20 cellular contexts compared by ENCODE assay signal in genomic region chr2:162912787-162913186, GRCh38.
DNase-seq lines count a peak whose midpoint lies in the region; ATAC-seq, FAIRE-seq and TF ChIP-seq lines count a peak whose summit lies in the region.
"Had no signal": no experiment of that assay in that cellular context is flagged by ENCODE, and none has a peak within 500 bp of the region (broad histone marks: within the 10 kb centered on the region; RNA-seq: fewer than 3 reads in every experiment).

No MANE protein-coding gene starts in this region.

- FAIRE-seq in A549 (lab: Jason Lieb, UNC) (no peak), H1 (lab: Jason Lieb, UNC) (no peak)
- FAIRE-seq: A204.1, D721Med, G401.6, GM12891, GM19239 had no signal

- no peaks in the 10 kb centered on the region for H3K9me3 ChIP-seq in A549
- H3K9me3 ChIP-seq in IMR-90 (ENCODE audit: control insufficient read depth, insufficient read depth, low read length), result peaks cover 21% of the 10 kb centered on the region
- no peaks in the 10 kb centered on the region for H3K9me3 ChIP-seq in H1 (ENCODE audit: insufficient read depth in 2 of 2, low read depth in 1 of 2, low read length in 1 of 2)
- H3K9me3 ChIP-seq: BLaER1 treated with 17β-estradiol and CSF1 and Interleukin-3, amounts not matched to agents 10 nM and 100 nM; Caco-2 had no signal

- no peaks in the 10 kb centered on the region for H3K9me1 ChIP-seq in IMR-90 (ENCODE audit: insufficient read depth, low read length)

- H3K27ac ChIP-seq in A549 (no peak overlapping the region), IMR-90 (ENCODE audit: insufficient read depth, low read length) (no peak overlapping the region), H1 (ENCODE audit: low read depth, low read length) (no peak overlapping the region)
- H3K27ac ChIP-seq: BLaER1 treated with 17β-estradiol and CSF1 and Interleukin-3, amounts not matched to agents 10 nM and 100 nM; C4-2B had no signal

- TF ChIP-seq RAD21 in A549 (conservative IDR thresholded peaks at IDR 0.05 in 1 of 2, IDR thresholded peaks at IDR 0.05 in 1 of 2) (no peak), IMR-90 (IDR thresholded peaks at IDR 0.05; ENCODE audit: low read length) (no peak), H1 (IDR thresholded peaks at IDR 0.05 in 1 of 2, conservative IDR thresholded peaks at IDR 0.05 in 1 of 2; ENCODE audit: low read depth in 2 of 2, low read length in 2 of 2) (no peak)

- no peak overlapping the region for H2BK5ac ChIP-seq in IMR-90 (ENCODE audit: low read depth, low read length, poor library complexity, severe bottlenecking)
- H2BK5ac ChIP-seq in H1 (ENCODE audit: low read depth, low read length), result no peak overlapping the region

- POLR2A ChIA-PET in A549 (lab: Yijun Ruan, JAX), result no interaction called here
- POLR2A ChIA-PET in IMR-90 (lab: Charles Lee; ENCODE audit: unreplicated experiment), result no interaction called here
- POLR2A ChIA-PET in H1 (lab: Charles Lee; ENCODE audit: partially characterized antibody), result no interaction called here

- H2AFZ ChIP-seq in IMR-90 (replicated peaks; ENCODE audit: low read length, poor library complexity) (no peak overlapping the region), H1 (ENCODE audit: low read length) (no peak overlapping the region)

- H3K79me1 ChIP-seq in IMR-90 (ENCODE audit: low read depth in 1 of 2, low read length in 2 of 2), result no peaks in the 10 kb centered on the region
- H3K79me1 ChIP-seq in H1 (ENCODE audit: low read depth, low read length), result no peaks in the 10 kb centered on the region

- H3K27me3 ChIP-seq in IMR-90 (ENCODE audit: control insufficient read depth, insufficient read depth, low read length) (no peaks in the 10 kb centered on the region), H1 (replicated peaks in 1 of 4; ENCODE audit: control insufficient read depth in 3 of 4, extremely low read depth in 1 of 4, insufficient read depth in 3 of 4, low read length in 3 of 4) (no peaks in the 10 kb centered on the region)
- H3K27me3 ChIP-seq: BLaER1 treated with 17β-estradiol and CSF1 and Interleukin-3, amounts not matched to agents 10 nM and 100 nM had no signal

- ATAC-seq in A549, result no peak
- ATAC-seq in IMR-90 (ENCODE audit: low read depth), result no peak
- ATAC-seq: CD8-positive, alpha-beta T cell had no signal

- intact Hi-C loops in IMR-90 (cut with micrococcal nuclease), result no loop called here

- H3K14ac ChIP-seq in IMR-90 (replicated peaks; ENCODE audit: low read depth, low read length), result no peak overlapping the region
- H3K14ac ChIP-seq in H1 (ENCODE audit: insufficient read length), result no peak overlapping the region

- TF ChIP-seq CTCF in A549 (IDR thresholded peaks at IDR 0.05), result no peak
- TF ChIP-seq CTCF in IMR-90 (conservative IDR thresholded peaks at IDR 0.05; ENCODE audit: low read depth, low read length), result no peak
- no peak for TF ChIP-seq CTCF in H1 (IDR thresholded peaks at IDR 0.05; ENCODE audit: control extremely low read depth in 1 of 3, insufficient read depth in 1 of 3, low read depth in 1 of 3, low read length in 3 of 3)

- H3K23ac ChIP-seq in IMR-90 (ENCODE audit: low read depth, low read length) (no peak overlapping the region), H1 (ENCODE audit: insufficient read length) (no peak overlapping the region)

- H2AK5ac ChIP-seq in IMR-90 (ENCODE audit: low read depth, low read length), result no peak overlapping the region
- H2AK5ac ChIP-seq in H1 (ENCODE audit: low read depth, low read length), result no peak overlapping the region

- H3K56ac ChIP-seq in IMR-90 (ENCODE audit: extremely low read depth, insufficient read depth, low read length), result no peak overlapping the region
- no peak overlapping the region for H3K56ac ChIP-seq in H1 (replicated peaks; ENCODE audit: insufficient read length, low read depth, low read length)

- no peak overlapping the region for H2AK9ac ChIP-seq in IMR-90 (replicated peaks; ENCODE audit: low read depth, low read length, poor library complexity)

- H3K4me2 ChIP-seq in A549 (no peak overlapping the region), IMR-90 (ENCODE audit: low read depth, low read length) (no peak overlapping the region), H1 (ENCODE audit: insufficient read depth in 1 of 2, low read depth in 2 of 2, low read length in 2 of 2) (no peak overlapping the region)
- H3K4me2 ChIP-seq: BLaER1 treated with 17β-estradiol and CSF1 and Interleukin-3, amounts not matched to agents 10 nM and 100 nM had no signal

- H3K36me3 ChIP-seq in IMR-90 (ENCODE audit: control insufficient read depth, insufficient read depth, low read length), result no peaks in the 10 kb centered on the region
- no peaks in the 10 kb centered on the region for H3K36me3 ChIP-seq in H1 (ENCODE audit: control insufficient read depth in 2 of 4, insufficient read depth in 4 of 4, low read length in 3 of 4)
- H3K36me3 ChIP-seq: BLaER1 treated with 17β-estradiol and CSF1 and Interleukin-3, amounts not matched to agents 10 nM and 100 nM had no signal

- TF ChIP-seq POLR2A in A549 (IDR thresholded peaks at IDR 0.05; ENCODE audit: low read length) (no peak), IMR-90 (IDR thresholded peaks at IDR 0.05; ENCODE audit: low read depth, low read length) (no peak), H1 (IDR thresholded peaks at IDR 0.05; ENCODE audit: control extremely low read depth in 1 of 2, low read depth in 2 of 2, low read length in 2 of 2) (no peak)

- no peak overlapping the region for H2BK12ac ChIP-seq in H1 (ENCODE audit: low read depth, low read length)

- dilution Hi-C loops in IMR-90 (cut with HindIII; ENCODE audit: low sequenced_read_pairs, unreplicated experiment), result no loop called here

- CTCF ChIA-PET in A549 (lab: Yijun Ruan, JAX), result no interaction called here
- CTCF ChIA-PET in IMR-90 (lab: Yijun Ruan, JAX), result interaction anchor here (0.6 kb wide), 1 partner anchor 42 kb away, joined by 3 read pairs; no protein-coding TSS in a partner anchor
- CTCF ChIA-PET in H1 (lab: Charles Lee; ENCODE audit: partially characterized antibody), result no interaction called here

- H2BK15ac ChIP-seq in IMR-90 (ENCODE audit: low read depth, low read length), result no peak overlapping the region
- H2BK15ac ChIP-seq in H1 (ENCODE audit: low read length), result no peak overlapping the region

- 57% methylated on average over 2 of the region's 2 CpGs for WGBS in A549 (ENCODE audit: missing lambda C conversion rate)
- no CpG with 5 or more reads among the region's 2 CpGs for WGBS in IMR-90 (ENCODE audit: extremely low coverage in 2 of 2, insufficient read length in 1 of 2), 2 experiments
- WGBS in H1 (ENCODE audit: extremely low coverage in 1 of 2, insufficient coverage in 1 of 2, insufficient read length in 1 of 2, insufficient replicate concordance in 2 of 2, low coverage in 1 of 2, low lambda C conversion rate in 2 of 2, missing lambda C conversion rate in 1 of 2), 2 experiments, result 86% methylated on average over 2 of the region's 2 CpGs; no CpG with 5 or more reads in 1 of the 2 experiments

- no peak for DNase-seq in A549 (ENCODE audit: low read depth in 1 of 2, low spot score in 1 of 2)
- no peak for DNase-seq in IMR-90
- DNase-seq in H1 (ENCODE audit: low read depth in 1 of 2, low spot score in 2 of 2), result no peak
- no peak for DNase-seq in inferior parietal cortex (ENCODE audit: extremely low spot score)
- no peak for DNase-seq in kidney tubule cell (ENCODE audit: low spot score)
- DNase-seq: 8988T; AML-193; Caco-2; Calu3; CD4-positive, alpha-beta T cell; CD8-positive, alpha-beta T cell; DMS79 treated with DMSO at 0.1 percent for 48 hours; GF-D8 had no signal

- H3K23me2 ChIP-seq in H1 (ENCODE audit: low read depth, low read length), result no peaks in the 10 kb centered on the region; the same call in 1 of the 2 replicates

- H3K4me3 ChIP-seq in A549 (no peak overlapping the region), IMR-90 (ENCODE audit: insufficient read depth, low read depth, low read length) (no peak overlapping the region), H1 (ENCODE audit: extremely low read depth in 1 of 4, insufficient read depth in 2 of 4, low read depth in 3 of 4, low read length in 4 of 4) (no peak overlapping the region)
- H3K4me3 ChIP-seq: BLaER1 treated with 17β-estradiol and CSF1 and Interleukin-3, amounts not matched to agents 10 nM and 100 nM had no signal

- H2BK20ac ChIP-seq in IMR-90 (ENCODE audit: low read depth, low read length) (no peak overlapping the region), H1 (ENCODE audit: low read length) (no peak overlapping the region)

- H4K5ac ChIP-seq in IMR-90 (ENCODE audit: low read depth, low read length), result no peak overlapping the region
- H4K5ac ChIP-seq in H1 (ENCODE audit: insufficient read length, low read depth, low read length), result no peak overlapping the region

- in situ Hi-C loops in IMR-90 (cut with MboI; ENCODE audit: low sequenced_read_pairs), result no loop called here

- no peak overlapping the region for H4K8ac ChIP-seq in IMR-90 (ENCODE audit: low read depth in 2 of 2, low read length in 2 of 2)
- H4K8ac ChIP-seq in H1 (ENCODE audit: extremely low read depth, insufficient read depth, low read length), result no peak overlapping the region

- H4K91ac ChIP-seq in IMR-90 (ENCODE audit: insufficient read depth, low read depth, low read length), result no peak overlapping the region
- no peak overlapping the region for H4K91ac ChIP-seq in H1 (replicated peaks; ENCODE audit: insufficient read length, low read length)

- H3K79me2 ChIP-seq in H1 (ENCODE audit: control insufficient read depth in 1 of 2, insufficient read depth in 2 of 2, low read length in 2 of 2), result no peaks in the 10 kb centered on the region

- H2BK120ac ChIP-seq in IMR-90 (ENCODE audit: low read depth, low read length) (no peak overlapping the region), H1 (replicated peaks; ENCODE audit: low read depth, low read length) (no peak overlapping the region)

- no peak overlapping the region for H3K4ac ChIP-seq in IMR-90 (ENCODE audit: low read depth, low read length)
- no peak overlapping the region for H3K4ac ChIP-seq in H1 (replicated peaks; ENCODE audit: insufficient read length, low read depth, low read length)

- H3K18ac ChIP-seq in IMR-90 (ENCODE audit: low read depth, low read length) (no peak overlapping the region), H1 (ENCODE audit: extremely low read depth, low read length) (no peak overlapping the region)

- TF ChIP-seq EP300 in A549 (IDR thresholded peaks at IDR 0.05) (no peak), H1 (IDR thresholded peaks at IDR 0.05; ENCODE audit: borderline replicate concordance in 1 of 2, low read depth in 2 of 2, low read length in 2 of 2) (no peak)

- no TSS peak for BruUV-seq in IMR-90 (replicated peaks; lab: Mats Ljungman, UMichigan)

- H3K9ac ChIP-seq in IMR-90 (ENCODE audit: low read depth, low read length), result no peak overlapping the region
- no peak overlapping the region for H3K9ac ChIP-seq in H1 (replicated peaks in 1 of 4; ENCODE audit: extremely low read depth in 1 of 4, low read depth in 3 of 4, low read length in 3 of 4)
- H3K9ac ChIP-seq: BLaER1 treated with 17β-estradiol and CSF1 and Interleukin-3, amounts not matched to agents 10 nM and 100 nM had no signal

- H4K20me1 ChIP-seq in IMR-90 (ENCODE audit: insufficient read depth, low read length) (no peaks in the 10 kb centered on the region), H1 (replicated peaks in 1 of 2; ENCODE audit: control insufficient read depth in 1 of 2, insufficient read depth in 2 of 2, low read length in 2 of 2) (no peaks in the 10 kb centered on the region)
- H4K20me1 ChIP-seq: BLaER1 treated with 17β-estradiol and CSF1 and Interleukin-3, amounts not matched to agents 10 nM and 100 nM had no signal

- H3K4me1 ChIP-seq in A549 (no peaks in the 10 kb centered on the region), IMR-90 (ENCODE audit: control insufficient read depth, insufficient read depth, low read length) (no peaks in the 10 kb centered on the region), H1 (replicated peaks in 1 of 4; ENCODE audit: control insufficient read depth in 3 of 4, insufficient read depth in 4 of 4, low read length in 3 of 4) (no peaks in the 10 kb centered on the region)
- H3K4me1 ChIP-seq: Caco-2 had no signal

Comparison
In these comparisons a context has a peak if more than half of its experiments do, and no peak if none do; other contexts are left out.
1. Of the 18 proteins assayed by ChIP-seq in both H1 and A549: peak only in H1: none; only in A549: none; in both: MAFK; in neither: 17.